ENCODE assay signal across 9 cellular contexts in genomic region chr19:2503521-2504109, GRCh38. TPM values are rescaled to one million over a fixed set of nuclear protein-coding genes. Genes with fewer than 3 reads are reported as not detected.
DNase-seq lines count a peak whose midpoint lies in the region; ATAC-seq, FAIRE-seq and TF ChIP-seq lines count a peak whose summit lies in the region.
"Had no signal": no experiment of that assay in that cellular context is flagged by ENCODE, and none has a peak within 500 bp of the region (broad histone marks: within the 10 kb centered on the region; RNA-seq: fewer than 3 reads in every experiment).

No MANE protein-coding gene starts in this region.

- no peak overlapping the region for H2BK15ac ChIP-seq in H1 (ENCODE audit: low read length)

- H3K27me3 ChIP-seq in H1 (replicated peaks in 1 of 4; ENCODE audit: control insufficient read depth in 3 of 4, extremely low read depth in 1 of 4, insufficient read depth in 3 of 4, low read length in 3 of 4) = no peaks in the 10 kb centered on the region

- H3K23me2 ChIP-seq in H1 (ENCODE audit: low read depth, low read length) = no peaks in the 10 kb centered on the region

- DNase-seq in HEK293T (ENCODE audit: extremely low spot score) = peak; percentile 31
- DNase-seq in activated CD4-positive, alpha-beta T cell treated with anti-CD3 and anti-CD28 coated beads, Interleukin-2, amount 50 U/mL, for 24 hours (ENCODE audit: low read depth in 1 of 2, low spot score in 1 of 2) = peak; percentile 30 to 56
- DNase-seq in H1 (ENCODE audit: low read depth in 1 of 2, low spot score in 2 of 2) = no peak
- peak; percentile 77 for DNase-seq in stimulated activated CD4-positive, alpha-beta T cell treated with anti-CD3 and anti-CD28 coated beads, Interleukin-1b, Interleukin-23, amount 100 ng/mL, for 48 hours
- no peak for DNase-seq in DMS153 treated with DMSO at 0.1 percent for 48 hours (lab: John Stamatoyannopoulos, UW; ENCODE audit: unreplicated experiment)
- DNase-seq in hypothalamus (lab: John Stamatoyannopoulos, UW) = no peak

- no peak overlapping the region for H3K23ac ChIP-seq in H1 (ENCODE audit: insufficient read length)

- H3K4ac ChIP-seq in H1 (replicated peaks; ENCODE audit: insufficient read length, low read depth, low read length) = no peak overlapping the region

- H3K4me3 ChIP-seq in H1 (ENCODE audit: extremely low read depth in 1 of 4, insufficient read depth in 2 of 4, low read depth in 3 of 4, low read length in 4 of 4) = no peak overlapping the region

- TF ChIP-seq POLR2A in H1 (IDR thresholded peaks at IDR 0.05; ENCODE audit: control extremely low read depth in 1 of 2, low read depth in 2 of 2, low read length in 2 of 2) = no peak

- no peak overlapping the region for H4K91ac ChIP-seq in H1 (replicated peaks; ENCODE audit: insufficient read length, low read length)

- TF ChIP-seq CTCF in H1 (IDR thresholded peaks at IDR 0.05; ENCODE audit: control extremely low read depth in 1 of 3, insufficient read depth in 1 of 3, low read depth in 1 of 3, low read length in 3 of 3) = no peak

- no peak for TF ChIP-seq RAD21 in H1 (IDR thresholded peaks at IDR 0.05 in 1 of 2, conservative IDR thresholded peaks at IDR 0.05 in 1 of 2; ENCODE audit: low read depth in 2 of 2, low read length in 2 of 2)

- no peaks in the 10 kb centered on the region for H4K20me1 ChIP-seq in H1 (replicated peaks in 1 of 2; ENCODE audit: control insufficient read depth in 1 of 2, insufficient read depth in 2 of 2, low read length in 2 of 2)

- H2BK12ac ChIP-seq in H1 (ENCODE audit: low read depth, low read length) = no peak overlapping the region

- H4K8ac ChIP-seq in H1 (ENCODE audit: extremely low read depth, insufficient read depth, low read length) = no peak overlapping the region

- ATAC-seq in GM18907 (IDR thresholded peaks at IDR 0.05; ENCODE audit: unreplicated experiment) (no peak), GM21367 (IDR thresholded peaks at IDR 0.05; ENCODE audit: unreplicated experiment) (no peak)

- peaks cover 0 to 4% (median 2%) of the 10 kb centered on the region in 4 experiments; a peak in 4 of 7 replicates for H3K4me1 ChIP-seq in H1 (replicated peaks in 1 of 4; ENCODE audit: control insufficient read depth in 3 of 4, insufficient read depth in 4 of 4, low read length in 3 of 4)

- H3K9me3 ChIP-seq in H1 (ENCODE audit: insufficient read depth in 2 of 2, low read depth in 1 of 2, low read length in 1 of 2) = no peaks in the 10 kb centered on the region

- H2AFZ ChIP-seq in H1 (ENCODE audit: low read length) = no peak overlapping the region

- POLR2A ChIA-PET in HEK293T (lab: Yijun Ruan, JAX) (interaction anchor here (0.8 to 3.0 kb wide), 3 partner anchors 13 to 27 kb away, joined by 3 to 18 read pairs (median 5); partner anchors contain the start of gene GADD45B), H1 (lab: Charles Lee; ENCODE audit: partially characterized antibody) (interaction anchor here (0.6 to 4.5 kb wide), 7 partner anchors 10 to 97 kb away, joined by 3 to 20 read pairs (median 4); partner anchors contain the start of gene GADD45B)

- H3K14ac ChIP-seq in H1 (ENCODE audit: insufficient read length) = no peak overlapping the region

- H3K36me3 ChIP-seq in H1 (ENCODE audit: control insufficient read depth in 2 of 4, insufficient read depth in 4 of 4, low read length in 3 of 4) = no peaks in the 10 kb centered on the region

- CTCF ChIA-PET in HEK293T (lab: Yijun Ruan, JAX) = no interaction called here
- CTCF ChIA-PET in H1 (lab: Charles Lee; ENCODE audit: partially characterized antibody) = interaction anchor here (0.5 to 2.4 kb wide), 4 partner anchors 40 to 119 kb away, joined by 3 to 11 read pairs (median 4); no protein-coding TSS in a partner anchor

- no peak overlapping the region for H2BK20ac ChIP-seq in H1 (ENCODE audit: low read length)

- H2BK5ac ChIP-seq in H1 (ENCODE audit: low read depth, low read length) = no peak overlapping the region

- H2AK5ac ChIP-seq in H1 (ENCODE audit: low read depth, low read length) = no peak overlapping the region

- no peaks in the 10 kb centered on the region for H3K79me1 ChIP-seq in H1 (ENCODE audit: low read depth, low read length)

- no peak overlapping the region for H3K56ac ChIP-seq in H1 (replicated peaks; ENCODE audit: insufficient read length, low read depth, low read length)

- WGBS in H1 (ENCODE audit: extremely low coverage in 1 of 2, insufficient coverage in 1 of 2, insufficient read length in 1 of 2, insufficient replicate concordance in 2 of 2, low coverage in 1 of 2, low lambda C conversion rate in 2 of 2, missing lambda C conversion rate in 1 of 2), 2 experiments = 83% methylated on average over 20 of the region's 21 CpGs; no CpG with 5 or more reads in 1 of the 2 experiments

- no peak for TF ChIP-seq EP300 in H1 (IDR thresholded peaks at IDR 0.05; ENCODE audit: borderline replicate concordance in 1 of 2, low read depth in 2 of 2, low read length in 2 of 2)

- H2BK120ac ChIP-seq in H1 (replicated peaks; ENCODE audit: low read depth, low read length) = no peak overlapping the region

- no peak overlapping the region for H4K5ac ChIP-seq in H1 (ENCODE audit: insufficient read length, low read depth, low read length)

- FAIRE-seq in H1 (lab: Jason Lieb, UNC) = no peak

- H3K27ac ChIP-seq in H1 (ENCODE audit: low read depth, low read length) = no peak overlapping the region
- H3K27ac ChIP-seq: HL-60 had no signal

- H3K4me2 ChIP-seq in H1 (ENCODE audit: insufficient read depth in 1 of 2, low read depth in 2 of 2, low read length in 2 of 2) = no peak overlapping the region

- H3K18ac ChIP-seq in H1 (ENCODE audit: extremely low read depth, low read length) = no peak overlapping the region

- no peak overlapping the region for H3K9ac ChIP-seq in H1 (replicated peaks in 1 of 4; ENCODE audit: extremely low read depth in 1 of 4, low read depth in 3 of 4, low read length in 3 of 4)

- no peaks in the 10 kb centered on the region for H3K79me2 ChIP-seq in H1 (ENCODE audit: control insufficient read depth in 1 of 2, insufficient read depth in 2 of 2, low read length in 2 of 2)

TF ChIP-seq in HEK293T, 16 proteins besides CTCF, POLR2A, EP300 and RAD21 (continues in another document):
- no peak for TF ChIP-seq LEF1 (IDR thresholded peaks at IDR 0.05; ENCODE audit: borderline replicate concordance)
- TF ChIP-seq HDGF (IDR thresholded peaks at IDR 0.05; ENCODE audit: borderline replicate concordance) = no peak
- TF ChIP-seq, protein P1, sequence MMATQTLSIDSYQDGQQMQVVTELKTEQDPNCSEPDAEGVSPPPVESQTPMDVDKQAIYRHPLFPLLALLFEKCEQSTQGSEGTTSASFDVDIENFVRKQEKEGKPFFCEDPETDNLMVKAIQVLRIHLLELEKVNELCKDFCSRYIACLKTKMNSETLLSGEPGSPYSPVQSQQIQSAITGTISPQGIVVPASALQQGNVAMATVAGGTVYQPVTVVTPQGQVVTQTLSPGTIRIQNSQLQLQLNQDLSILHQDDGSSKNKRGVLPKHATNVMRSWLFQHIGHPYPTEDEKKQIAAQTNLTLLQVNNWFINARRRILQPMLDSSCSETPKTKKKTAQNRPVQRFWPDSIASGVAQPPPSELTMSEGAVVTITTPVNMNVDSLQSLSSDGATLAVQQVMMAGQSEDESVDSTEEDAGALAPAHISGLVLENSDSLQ (IDR thresholded peaks at IDR 0.05) = no peak
- no peak for TF ChIP-seq L3MBTL2 (conservative IDR thresholded peaks at IDR 0.05)
- no peak for TF ChIP-seq NFRKB (IDR thresholded peaks at IDR 0.05)
- TF ChIP-seq FOXK2 (IDR thresholded peaks at IDR 0.05) = no peak
- no peak for TF ChIP-seq TARDBP (IDR thresholded peaks at IDR 0.05)
- no peak for TF ChIP-seq FOXA1 (IDR thresholded peaks at IDR 0.05)
- no peak for TF ChIP-seq FOXM1 (IDR thresholded peaks at IDR 0.05; ENCODE audit: borderline replicate concordance)

TF ChIP-seq in H1, 55 proteins besides CTCF, POLR2A, EP300 and RAD21:
- TF ChIP-seq POLR2AphosphoS5 (IDR thresholded peaks at IDR 0.05; ENCODE audit: low read depth, low read length) (no peak), E2F6 (IDR thresholded peaks at IDR 0.05) (0 out of 2 replicates have a peak, but pooled peaks have one; percentile 13)

RNA-seq across cellular contexts. Expression of gene GADD45B, which starts 27.7 kb away (rescaled TPM):
- total RNA-seq in H1 (2021; fragmentation: NEBNext Ultra II Directional; extraction: Animal tissue kit (Norgen Biotek cat#: 25700)) = 11.0 and 11.4 TPM in 2 replicates
- polyA plus RNA-seq in H1 (2011; rRNA removed) = 7.4 and 12.1 TPM in 2 replicates
- polyA plus RNA-seq in H1 (2011; cell fraction: cytosol; rRNA removed) = 12.6 TPM
- 18.4 TPM for polyA plus RNA-seq in H1 (2011; cell fraction: nucleus; rRNA removed)
- 4.8 to 6.5 TPM (median 5.8 TPM) in 4 replicates for polyA plus RNA-seq in H1 (2012, experiment 1 of 2)
- 5.3 TPM for polyA plus RNA-seq in H1 (2012, experiment 2 of 2)
- 7.8 TPM for polyA plus RNA-seq in H1 (2013, experiment 1 of 2)
- polyA plus RNA-seq in H1 (2013, experiment 2 of 2) = 8.5 TPM
- 7.5 and 8.3 TPM in 2 replicates for polyA minus RNA-seq in H1 (2011; rRNA and poly(A)+ RNA removed)
- 13.9 TPM for polyA minus RNA-seq in H1 (2011; cell fraction: cytosol; rRNA and poly(A)+ RNA removed)
- polyA minus RNA-seq in H1 (2011; cell fraction: nucleus; rRNA and poly(A)+ RNA removed) = 47.7 TPM

RNA-seq across cellular contexts. Expression of gene LMNB2, which starts 46.9 kb away (rescaled TPM):
- 177 and 179 TPM in 2 replicates for total RNA-seq in H1 (2021; fragmentation: NEBNext Ultra II Directional; extraction: Animal tissue kit (Norgen Biotek cat#: 25700))
- 287 and 360 TPM in 2 replicates for polyA plus RNA-seq in H1 (2011; rRNA removed)
- 196 TPM for polyA plus RNA-seq in H1 (2011; cell fraction: cytosol; rRNA removed)
- polyA plus RNA-seq in H1 (2011; cell fraction: nucleus; rRNA removed) = 187 TPM
- polyA plus RNA-seq in H1 (2012, experiment 1 of 2) = 154 to 165 TPM (median 162 TPM) in 4 replicates
- polyA plus RNA-seq in H1 (2012, experiment 2 of 2) = 174 TPM
- 97.9 TPM for polyA plus RNA-seq in H1 (2013, experiment 1 of 2)
- 98.3 TPM for polyA plus RNA-seq in H1 (2013, experiment 2 of 2)
- polyA minus RNA-seq in H1 (2011; rRNA and poly(A)+ RNA removed) = 105 and 122 TPM in 2 replicates
- 69.9 TPM for polyA minus RNA-seq in H1 (2011; cell fraction: cytosol; rRNA and poly(A)+ RNA removed)
- polyA minus RNA-seq in H1 (2011; cell fraction: nucleus; rRNA and poly(A)+ RNA removed) = 36.0 TPM

Comparison
In these comparisons a context has a peak if more than half of its experiments do, and no peak if none do; other contexts are left out.
1. DNase-seq: peak in HEK293T (single experiment), activated CD4-positive, alpha-beta T cell treated with anti-CD3 and anti-CD28 coated beads, Interleukin-2, amount 50 U/mL, for 24 hours (2 of 2) and stimulated activated CD4-positive, alpha-beta T cell treated with anti-CD3 and anti-CD28 coated beads, Interleukin-1b, Interleukin-23, amount 100 ng/mL, for 48 hours (single experiment); none in H1 (0 of 2), DMS153 treated with DMSO at 0.1 percent for 48 hours (single experiment) and hypothalamus (0 of 51).